In the genomic region with DNA sequence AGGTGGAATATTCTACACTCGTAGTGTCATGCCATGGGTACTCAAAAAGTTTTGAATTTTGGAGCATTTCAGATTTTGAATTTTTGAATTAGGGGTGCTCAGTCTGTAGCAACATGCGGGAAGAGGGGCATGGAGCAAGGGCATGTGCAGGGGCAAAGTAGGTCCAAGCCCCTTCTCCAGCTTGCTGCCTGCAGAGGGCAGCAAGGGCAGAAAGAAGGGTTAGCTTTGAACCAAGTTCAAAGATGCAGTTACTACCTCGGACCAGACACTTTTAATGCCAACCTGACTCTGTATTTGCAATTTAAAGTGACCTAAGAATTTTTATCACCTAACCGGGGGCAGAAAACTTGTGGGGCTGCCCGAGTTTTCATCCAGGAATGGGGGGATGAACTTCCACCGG, we compare ENCODE assay signal across 12 cellular contexts.
DNase-seq lines count a peak whose midpoint lies in the region; ATAC-seq and TF ChIP-seq lines count a peak whose summit lies in the region.
"Had no signal": no experiment of that assay in that cellular context is flagged by ENCODE, and none has a peak within 500 bp of the region (broad histone marks: within the 10 kb centered on the region; RNA-seq: fewer than 3 reads in every experiment).

No MANE protein-coding gene starts in this region.

- no peak overlapping the region for H3K4me3 Mint-ChIP-seq in brain
- no peak overlapping the region for H3K4me3 Mint-ChIP-seq in CD4-positive, alpha-beta T cell

- H3K27me3 ChIP-seq in H7 (ENCODE audit: control insufficient read depth, insufficient read depth, low read length) (no peaks in the 10 kb centered on the region), osteoblast (ENCODE audit: insufficient read depth, low read length) (peaks cover 8% of the 10 kb centered on the region)
- H3K27me3 ChIP-seq in CD4-positive, alpha-beta T cell (ENCODE audit: control insufficient read depth, insufficient read depth, low read length), result peaks cover 4% of the 10 kb centered on the region
- H3K27me3 ChIP-seq: ovary had no signal

- no peaks in the 10 kb centered on the region for H3K9me3 ChIP-seq in osteoblast (ENCODE audit: low read depth, low read length)
- no peaks in the 10 kb centered on the region for H3K9me3 ChIP-seq in CD4-positive, alpha-beta T cell (ENCODE audit: control insufficient read depth, low read length)
- H3K9me3 ChIP-seq: ovary, SJSA1 had no signal

- ATAC-seq in CD4-positive, alpha-beta T cell (ENCODE audit: poor library complexity), result no peak
- no peak for ATAC-seq in HG02870 (IDR thresholded peaks at IDR 0.05; ENCODE audit: unreplicated experiment)

- intact Hi-C loops in CD4-positive, alpha-beta T cell (cut with DNase I, micrococcal nuclease), result no loop called here

- no peak overlapping the region for H3K27ac ChIP-seq in osteoblast (ENCODE audit: low read depth, low read length)
- no peak overlapping the region for H3K27ac ChIP-seq in CD4-positive, alpha-beta T cell (ENCODE audit: low read depth, low read length)
- H3K27ac ChIP-seq: ovary, SJSA1 had no signal

- no peaks in the 10 kb centered on the region for H3K79me2 ChIP-seq in osteoblast (ENCODE audit: insufficient read depth, low read length)

- H3K36me3 ChIP-seq in H7 (replicated peaks; ENCODE audit: control insufficient read depth, insufficient read depth, low read length), result no peaks in the 10 kb centered on the region
- H3K36me3 ChIP-seq in osteoblast (ENCODE audit: insufficient read depth, low read length), result no peaks in the 10 kb centered on the region
- H3K36me3 ChIP-seq: ovary, SJSA1 had no signal

- peaks cover 3% of the 10 kb centered on the region for H4K20me1 ChIP-seq in osteoblast (ENCODE audit: insufficient read depth, low read length)

- H3K4me2 ChIP-seq in osteoblast (ENCODE audit: insufficient read depth, low read length), result no peak overlapping the region

- TF ChIP-seq CTCF in brain (conservative IDR thresholded peaks at IDR 0.05), result peak; percentile 39 to 52
- TF ChIP-seq CTCF in osteoblast (IDR thresholded peaks at IDR 0.05; ENCODE audit: extremely low read depth, low read depth, low read length), result peak; percentile 41
- no peak for TF ChIP-seq CTCF in CD4-positive, alpha-beta T cell (IDR thresholded peaks at IDR 0.05)

- peaks cover 11% of the 10 kb centered on the region for H3K4me1 ChIP-seq in osteoblast (ENCODE audit: insufficient read depth, low read length)

- CTCF ChIA-PET in CD4-positive, alpha-beta T cell (lab: Charles Lee), result interaction anchor here (0.6 kb wide), 1 partner anchor 78 kb away, joined by 3 read pairs; no protein-coding TSS in a partner anchor

- POLR2A ChIA-PET in CD4-positive, alpha-beta T cell (lab: Charles Lee), result interaction anchor here (0.8 kb wide), 1 partner anchor 278 kb away, joined by 4 read pairs; no protein-coding TSS in a partner anchor

- peaks cover 42% of the 10 kb centered on the region for H3K4me1 Mint-ChIP-seq in brain
- H3K4me1 Mint-ChIP-seq in CD4-positive, alpha-beta T cell (ENCODE audit: low read depth), result peaks cover 9% of the 10 kb centered on the region

- no peak overlapping the region for H2AFZ ChIP-seq in osteoblast (ENCODE audit: low read length)

- peak overlapping the region in 2 of 5 experiments; percentile 56 to 77 for H3K27ac Mint-ChIP-seq in brain
- no peak overlapping the region for H3K27ac Mint-ChIP-seq in CD4-positive, alpha-beta T cell

- no peaks in the 10 kb centered on the region for H3K36me3 Mint-ChIP-seq in brain
- no peaks in the 10 kb centered on the region for H3K36me3 Mint-ChIP-seq in CD4-positive, alpha-beta T cell (ENCODE audit: low read depth)

- H3K27me3 Mint-ChIP-seq in brain, result peaks cover 3% of the 10 kb centered on the region
- H3K27me3 Mint-ChIP-seq in CD4-positive, alpha-beta T cell, result peaks cover 35% of the 10 kb centered on the region

- H3K9me3 Mint-ChIP-seq in brain, result peaks cover 0 to 4% (median 0%) of the 10 kb centered on the region in 5 experiments
- H3K9me3 Mint-ChIP-seq in CD4-positive, alpha-beta T cell, result no peaks in the 10 kb centered on the region

- H3K4me3 ChIP-seq in H7 (ENCODE audit: insufficient read depth, low read depth, low read length), result no peak overlapping the region
- no peak overlapping the region for H3K4me3 ChIP-seq in osteoblast (ENCODE audit: insufficient read depth, low read length)
- H3K4me3 ChIP-seq: ovary, SJSA1 had no signal

- DNase-seq in NCI-H1694 treated with DMSO at 0.1 percent for 48 hours (lab: John Stamatoyannopoulos, UW), result peak; percentile 25
- no peak for DNase-seq in NCI-H1694 (lab: John Stamatoyannopoulos, UW)
- DNase-seq in H7, result peak; percentile 57
- DNase-seq in osteoblast (ENCODE audit: insufficient read length, low spot score, missing footprints), result peak; percentile 64
- DNase-seq in SIG-M5 treated with dmso at 0.1 percent for 504 hours (lab: John Stamatoyannopoulos, UW; ENCODE audit: unreplicated experiment), result no peak
- no peak for DNase-seq in CD4-positive, alpha-beta T cell
- DNase-seq: activated T-cell treated with anti-CD3 and anti-CD28 coated beads for 4 hours, NCI-H187 treated with DMSO at 0.1 percent for 48 hours had no signal

Comparison
In these comparisons a context has a peak if more than half of its experiments do, and no peak if none do; other contexts are left out.
1. DNase-seq: peak in NCI-H1694 treated with DMSO at 0.1 percent for 48 hours (single experiment), H7 (single experiment) and osteoblast (single experiment); none in NCI-H1694 (single experiment), SIG-M5 treated with dmso at 0.1 percent for 504 hours (single experiment) and CD4-positive, alpha-beta T cell (0 of 10).